In genomic region chr12:4763549-4763948, GRCh38 we compare ENCODE assay signal across 10 cellular contexts. TPM values are rescaled to one million over a fixed set of nuclear protein-coding genes. Genes with fewer than 3 reads are reported as not detected.
DNase-seq lines count a peak whose midpoint lies in the region; ATAC-seq lines count a peak whose summit lies in the region.
"Had no signal": no experiment of that assay in that cellular context is flagged by ENCODE, and none has a peak within 500 bp of the region (broad histone marks: within the 10 kb centered on the region; RNA-seq: fewer than 3 reads in every experiment).

No MANE protein-coding gene starts in this region.

- H3K79me1 ChIP-seq in mesendoderm (ENCODE audit: low read length) = no peaks in the 10 kb centered on the region

- H3K23ac ChIP-seq in mesendoderm (ENCODE audit: low read length) = no peak overlapping the region

- H3K27me3 Mint-ChIP-seq in activated CD8-positive, alpha-beta T cell treated with anti-CD3 and anti-CD28 coated beads, Interleukin-2, amount 10 ng/mL, durations not matched to agents 7 days and 5 days (ENCODE audit: low read depth) = peaks cover 20% of the 10 kb centered on the region

- H3K4me1 Mint-ChIP-seq in activated CD8-positive, alpha-beta T cell treated with anti-CD3 and anti-CD28 coated beads, Interleukin-2, amount 10 ng/mL, durations not matched to agents 7 days and 5 days (ENCODE audit: low read depth) = peaks cover 9% of the 10 kb centered on the region

- H3K27ac ChIP-seq in mesendoderm (ENCODE audit: low read depth, low read length) = no peak overlapping the region

- H3K9ac ChIP-seq in mesendoderm (ENCODE audit: low read length) = peak overlapping the region; percentile 45

- H3K36me3 ChIP-seq in mesendoderm (ENCODE audit: control insufficient read depth, insufficient read depth, low read length) = no peaks in the 10 kb centered on the region

- no peak overlapping the region for H4K8ac ChIP-seq in mesendoderm (ENCODE audit: low read depth, low read length)

- H3K36me3 Mint-ChIP-seq in activated CD8-positive, alpha-beta T cell treated with anti-CD3 and anti-CD28 coated beads, Interleukin-2, amount 10 ng/mL, durations not matched to agents 7 days and 5 days (ENCODE audit: low read depth) = no peaks in the 10 kb centered on the region
- H3K36me3 Mint-ChIP-seq: immature natural killer cell had no signal

- no peak overlapping the region for H4K5ac ChIP-seq in mesendoderm (ENCODE audit: low read length)

- no peak overlapping the region for H3K18ac ChIP-seq in mesendoderm (ENCODE audit: low read length)

- no peak overlapping the region for H2BK120ac ChIP-seq in mesendoderm (ENCODE audit: low read depth, low read length)

- H2BK15ac ChIP-seq in mesendoderm (replicated peaks; ENCODE audit: low read depth) = no peak overlapping the region

- POLR2A ChIA-PET in activated CD8-positive, alpha-beta T cell treated with anti-CD3 and anti-CD28 coated beads, Interleukin-2, amount 10 ng/mL, durations not matched to agents 7 days and 5 days (lab: Charles Lee) = no interaction called here

- WGBS in mesendoderm (ENCODE audit: extremely low coverage, insufficient coverage, low lambda C conversion rate) = no CpG with 5 or more reads among the region's 18 CpGs

- H3K9me3 Mint-ChIP-seq in activated CD8-positive, alpha-beta T cell treated with anti-CD3 and anti-CD28 coated beads, Interleukin-2, amount 10 ng/mL, durations not matched to agents 7 days and 5 days (ENCODE audit: insufficient read depth) = no peaks in the 10 kb centered on the region
- H3K9me3 Mint-ChIP-seq: immature natural killer cell had no signal

- H3K79me2 ChIP-seq in mesendoderm (ENCODE audit: control insufficient read depth, insufficient read depth, low read length) = no peaks in the 10 kb centered on the region

- H3K27ac Mint-ChIP-seq in activated CD8-positive, alpha-beta T cell treated with anti-CD3 and anti-CD28 coated beads, Interleukin-2, amount 10 ng/mL, durations not matched to agents 7 days and 5 days = no peak overlapping the region
- H3K27ac Mint-ChIP-seq: immature natural killer cell had no signal

- H2BK5ac ChIP-seq in mesendoderm (ENCODE audit: low read length) = no peak overlapping the region

- CTCF ChIA-PET in activated CD8-positive, alpha-beta T cell treated with anti-CD3 and anti-CD28 coated beads, Interleukin-2, amount 10 ng/mL, durations not matched to agents 7 days and 5 days (lab: Charles Lee) = no interaction called here

- no peak overlapping the region for H3K4me3 Mint-ChIP-seq in activated CD8-positive, alpha-beta T cell treated with anti-CD3 and anti-CD28 coated beads, Interleukin-2, amount 10 ng/mL, durations not matched to agents 7 days and 5 days
- H3K4me3 Mint-ChIP-seq: immature natural killer cell had no signal

- peak; percentile 79 for DNase-seq in DMS153 (lab: John Stamatoyannopoulos, UW)
- DNase-seq in NCI-H1436 treated with DMSO at 0.1 percent for 48 hours (lab: John Stamatoyannopoulos, UW) = peak; percentile 63
- peak; percentile 25 for DNase-seq in activated CD8-positive, alpha-beta T cell treated with anti-CD3 and anti-CD28 coated beads, Interleukin-2, amount 10 ng/mL, durations not matched to agents 7 days and 5 days
- DNase-seq in mesendoderm = peak; percentile 97
- DNase-seq in AML-193 (lab: John Stamatoyannopoulos, UW) = no peak
- DNase-seq: immature natural killer cell; stimulated activated naive CD4-positive, alpha-beta T cell treated with Interleukin-2 at 50 U/mL for 16 hours had no signal

- H3K4me3 ChIP-seq in mesendoderm (ENCODE audit: low read length) = no peak overlapping the region

- H3K4me2 ChIP-seq in mesendoderm (ENCODE audit: low read length) = no peak overlapping the region

- no peak overlapping the region for H2AK5ac ChIP-seq in mesendoderm (ENCODE audit: low read length)

- H3K56ac ChIP-seq in mesendoderm (ENCODE audit: low read length) = peak overlapping the region; percentile 71

- no peak for ATAC-seq in activated CD8-positive, alpha-beta T cell treated with anti-CD3 and anti-CD28 coated beads, Interleukin-2, amount 10 ng/mL, durations not matched to agents 7 days and 5 days
- ATAC-seq in HG03378 (IDR thresholded peaks at IDR 0.05; ENCODE audit: unreplicated experiment) (no peak), HG03442 (IDR thresholded peaks at IDR 0.05; ENCODE audit: unreplicated experiment) (no peak), GM19397 (IDR thresholded peaks at IDR 0.05; ENCODE audit: unreplicated experiment) (no peak)

- no peaks in the 10 kb centered on the region for H3K27me3 ChIP-seq in mesendoderm (ENCODE audit: insufficient read depth, low read length, poor library complexity)

- H3K4me1 ChIP-seq in mesendoderm (ENCODE audit: control insufficient read depth, low read depth, low read length) = peaks cover 2% of the 10 kb centered on the region

- no peak overlapping the region for H3K4ac ChIP-seq in mesendoderm (ENCODE audit: low read depth, low read length)

RNA-seq across cellular contexts. Expression of gene GALNT8, which starts 43.3 kb away (rescaled TPM):
- total RNA-seq in activated CD8-positive, alpha-beta T cell treated with anti-CD3 and anti-CD28 coated beads, Interleukin-2, amount 10 ng/mL, durations not matched to agents 7 days and 5 days = under 1 TPM; 0.76 to 0.84 TPM
- 1.9 TPM for polyA plus RNA-seq in mesendoderm (2013, experiment 1 of 2)
- polyA plus RNA-seq in mesendoderm (2013, experiment 2 of 2) = 2.0 TPM

Comparison
In these comparisons a context has a peak if more than half of its experiments do, and no peak if none do; other contexts are left out.
1. DNase-seq: peak in DMS153 (single experiment), NCI-H1436 treated with DMSO at 0.1 percent for 48 hours (single experiment), activated CD8-positive, alpha-beta T cell treated with anti-CD3 and anti-CD28 coated beads, Interleukin-2, amount 10 ng/mL, durations not matched to agents 7 days and 5 days (single experiment) and mesendoderm (single experiment); none in AML-193 (0 of 2).